Comparison of ENCODE assay signal across 15 cellular contexts in the genomic region with DNA sequence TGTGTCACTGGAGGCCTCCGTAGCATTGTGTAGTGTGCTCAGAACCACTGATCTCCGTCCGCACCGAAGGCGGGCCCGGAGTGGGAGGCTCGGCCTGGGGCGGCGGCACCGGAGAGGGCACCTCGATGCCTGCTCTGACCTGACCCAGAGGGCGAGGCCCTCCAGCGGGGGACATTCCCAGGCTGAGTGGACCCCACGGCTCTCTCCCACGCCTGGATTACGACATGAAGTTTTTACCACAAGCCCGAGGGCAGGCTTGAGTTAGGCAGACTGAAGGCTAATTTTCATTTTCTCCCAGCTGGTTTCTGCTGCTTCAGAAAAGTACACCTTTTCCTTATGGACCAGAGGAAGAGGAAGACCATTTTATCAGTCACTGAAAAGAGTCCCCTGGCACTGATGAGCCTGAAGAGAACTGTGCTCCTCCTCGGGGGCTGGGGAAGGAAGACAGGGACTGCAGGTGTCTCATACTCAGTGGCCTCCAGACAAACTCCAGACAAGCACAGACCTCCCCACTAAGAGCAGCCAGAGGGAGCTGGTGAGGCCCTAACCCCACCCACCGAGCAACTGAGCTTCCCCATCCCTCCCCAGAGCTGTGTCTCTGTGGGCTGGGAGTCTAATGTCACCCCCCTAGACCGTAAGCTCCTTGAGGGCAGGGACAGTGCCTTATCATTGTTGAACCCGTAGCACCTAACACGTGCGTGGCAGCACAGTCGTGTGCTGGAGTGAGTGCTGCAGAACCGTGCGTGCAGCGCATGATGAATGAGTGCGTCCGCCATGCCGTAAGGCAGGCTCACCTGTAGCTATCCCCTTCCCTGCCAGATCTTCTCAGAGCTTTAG.
DNase-seq lines count a peak whose midpoint lies in the region; ATAC-seq, FAIRE-seq and TF ChIP-seq lines count a peak whose summit lies in the region.
"Had no signal": no experiment of that assay in that cellular context is flagged by ENCODE, and none has a peak within 500 bp of the region (broad histone marks: within the 10 kb centered on the region; RNA-seq: fewer than 3 reads in every experiment).

No MANE protein-coding gene starts in this region.

- H3K9ac ChIP-seq in OCI-LY1 (ENCODE audit: low read length): no peak overlapping the region
- H3K9ac ChIP-seq in endothelial cell of umbilical vein (replicated peaks; ENCODE audit: extremely low read depth, insufficient read depth, low read length): no peak overlapping the region

- H3K9me2 ChIP-seq in OCI-LY1 (ENCODE audit: low read depth, low read length): no peaks in the 10 kb centered on the region

- CTCF ChIA-PET in endothelial cell of umbilical vein (lab: Charles Lee): interaction anchor here (1.4 to 2.7 kb wide), 3 partner anchors 243 to 291 kb away, joined by 4 to 17 read pairs (median 4); partner anchors contain the start of gene HDDC3

- TSS peak; percentile 15 for BruUV-seq in endothelial cell of umbilical vein (replicated peaks; lab: Mats Ljungman, UMichigan)

- no peak for TF ChIP-seq POLR2A in endothelial cell of umbilical vein (IDR thresholded peaks at IDR 0.05; ENCODE audit: low read depth, low read length)

- H3K4me3 ChIP-seq in OCI-LY1 (ENCODE audit: low read depth, low read length, poor library complexity, severe bottlenecking): no peak overlapping the region
- no peak overlapping the region for H3K4me3 ChIP-seq in endothelial cell of umbilical vein (replicated peaks in 1 of 3; ENCODE audit: insufficient read depth in 1 of 3, low read depth in 1 of 3, low read length in 3 of 3)
- H3K4me3 ChIP-seq: body of pancreas, mucosa of descending colon, prostate gland had no signal

- H3K27ac Mint-ChIP-seq in stimulated activated naive CD8-positive, alpha-beta T cell treated with anti-CD3 and anti-CD28 coated beads, Interleukin-15, amount 100 ng/mL, for 72 hours: no peak overlapping the region

- peak; percentile 30 for ATAC-seq in stimulated activated naive CD8-positive, alpha-beta T cell treated with anti-CD3 and anti-CD28 coated beads, Interleukin-15, amount 100 ng/mL, for 72 hours
- ATAC-seq in stimulated activated naive CD8-positive, alpha-beta T cell treated with anti-CD3 and anti-CD28 coated beads, Interleukin-15, Interleukin-2, amounts not matched to agents 100 U/mL and 50 U/mL, for 24 hours: no peak
- ATAC-seq in HG03139 (IDR thresholded peaks at IDR 0.05; ENCODE audit: unreplicated experiment): no peak
- no peak for ATAC-seq in GM19023 (IDR thresholded peaks at IDR 0.05; ENCODE audit: unreplicated experiment)
- ATAC-seq: body of pancreas, mucosa of descending colon had no signal

- H3K27ac ChIP-seq in OCI-LY1 (ENCODE audit: low read depth, low read length, poor library complexity, severe bottlenecking) (no peak overlapping the region), endothelial cell of umbilical vein (ENCODE audit: insufficient read depth, low read depth, low read length) (no peak overlapping the region)
- H3K27ac ChIP-seq: body of pancreas, C4-2B, prostate gland had no signal

- H3K27me3 ChIP-seq in OCI-LY1 (ENCODE audit: insufficient read depth, low read length) (no peaks in the 10 kb centered on the region), endothelial cell of umbilical vein (ENCODE audit: control insufficient read depth in 2 of 2, insufficient read depth in 2 of 2, low read length in 2 of 2) (no peaks in the 10 kb centered on the region)
- H3K27me3 ChIP-seq: body of pancreas had no signal

- H3K4me2 ChIP-seq in OCI-LY1 (ENCODE audit: low read length): no peak overlapping the region
- H3K4me2 ChIP-seq in endothelial cell of umbilical vein (ENCODE audit: insufficient read depth, low read length): no peak overlapping the region

- H3K9me3 Mint-ChIP-seq in stimulated activated naive CD8-positive, alpha-beta T cell treated with anti-CD3 and anti-CD28 coated beads, Interleukin-15, amount 100 ng/mL, for 72 hours: no peaks in the 10 kb centered on the region

- no peaks in the 10 kb centered on the region for H3F3A ChIP-seq in OCI-LY1 (ENCODE audit: insufficient read depth, low read length)

- H3K79me2 ChIP-seq in OCI-LY1 (ENCODE audit: insufficient read depth, low read length) (no peaks in the 10 kb centered on the region), endothelial cell of umbilical vein (ENCODE audit: control insufficient read depth, insufficient read depth, low read length) (no peaks in the 10 kb centered on the region)

- H2AFZ ChIP-seq in OCI-LY1 (ENCODE audit: low read length) (no peak overlapping the region), endothelial cell of umbilical vein (ENCODE audit: low read depth, low read length) (no peak overlapping the region)

- H3K9me3 ChIP-seq in OCI-LY1 (ENCODE audit: low read length) (no peaks in the 10 kb centered on the region), endothelial cell of umbilical vein (replicated peaks; ENCODE audit: control insufficient read depth, insufficient read depth, low read length) (no peaks in the 10 kb centered on the region)
- H3K9me3 ChIP-seq: body of pancreas, mucosa of descending colon, prostate gland had no signal

- no peaks in the 10 kb centered on the region for H3K27me3 Mint-ChIP-seq in stimulated activated naive CD8-positive, alpha-beta T cell treated with anti-CD3 and anti-CD28 coated beads, Interleukin-15, amount 100 ng/mL, for 72 hours

- POLR2A ChIA-PET in endothelial cell of umbilical vein (lab: Charles Lee): no interaction called here

- dilution Hi-C loops in endothelial cell of umbilical vein (cut with MboI; ENCODE audit: extremely low pct_ligation_motif_present, low sequenced_read_pairs): no loop called here

- no peak for FAIRE-seq in endothelial cell of umbilical vein (lab: Jason Lieb, UNC)

- no peaks in the 10 kb centered on the region for H3K9me1 ChIP-seq in endothelial cell of umbilical vein (replicated peaks; ENCODE audit: control insufficient read depth, extremely low read depth, insufficient read depth, low read length)

- intact Hi-C loops in endothelial cell of umbilical vein (cut with micrococcal nuclease): no loop called here

- H4K20me1 ChIP-seq in OCI-LY1 (ENCODE audit: insufficient read depth, low read length) (no peaks in the 10 kb centered on the region), endothelial cell of umbilical vein (replicated peaks; ENCODE audit: control insufficient read depth, extremely low read depth, insufficient read depth, low read length) (no peaks in the 10 kb centered on the region)

- H3K4me3 Mint-ChIP-seq in stimulated activated naive CD8-positive, alpha-beta T cell treated with anti-CD3 and anti-CD28 coated beads, Interleukin-15, amount 100 ng/mL, for 72 hours: no peak overlapping the region

- peaks cover 2% of the 10 kb centered on the region for H3K4me1 Mint-ChIP-seq in stimulated activated naive CD8-positive, alpha-beta T cell treated with anti-CD3 and anti-CD28 coated beads, Interleukin-15, amount 100 ng/mL, for 72 hours

- peak; percentile 24; the same call in 1 of the 2 replicates for TF ChIP-seq CTCF in OCI-LY1 (IDR thresholded peaks at IDR 0.05; ENCODE audit: low read length)
- peak in 1 of 2 donors; percentile 6 for TF ChIP-seq CTCF in endothelial cell of umbilical vein (IDR thresholded peaks at IDR 0.05; ENCODE audit: extremely low read depth in 1 of 2, insufficient read depth in 1 of 2, low read depth in 1 of 2, low read length in 2 of 2)

- DNase-seq in stimulated activated naive CD8-positive, alpha-beta T cell treated with anti-CD3 and anti-CD28 coated beads, Interleukin-15, amount 100 ng/mL, for 72 hours: no peak
- DNase-seq in stimulated activated naive CD8-positive, alpha-beta T cell treated with anti-CD3 and anti-CD28 coated beads, Interleukin-15, Interleukin-2, amounts not matched to agents 100 U/mL and 50 U/mL, for 24 hours: no peak
- DNase-seq in endothelial cell of umbilical vein (ENCODE audit: low read depth, low spot score): no peak
- no peak for DNase-seq in stimulated activated CD4-positive, alpha-beta T cell treated with anti-CD3 and anti-CD28 coated beads, Interleukin-15, amount 100 ng/mL, for 24 hours
- DNase-seq in foreskin melanocyte: no peak
- DNase-seq: body of pancreas; mucosa of descending colon; NCI-H1048; NCI-H510A; stimulated activated CD4-positive, alpha-beta T cell treated with anti-CD3 and anti-CD28 coated beads, Interleukin-4, amount 100 ng/mL, for 1 hour had no signal

- no peaks in the 10 kb centered on the region; the same call in 1 of the 2 replicates for H3K36me3 ChIP-seq in OCI-LY1 (ENCODE audit: insufficient read depth, low read length)
- peaks cover 6 to 25% of the 10 kb centered on the region in 2 experiments for H3K36me3 ChIP-seq in endothelial cell of umbilical vein (ENCODE audit: control insufficient read depth in 2 of 2, extremely low read depth in 1 of 2, insufficient read depth in 2 of 2, low read length in 2 of 2)

- H3K4me1 ChIP-seq in OCI-LY1 (ENCODE audit: insufficient read depth, low read length, severe bottlenecking): no peaks in the 10 kb centered on the region
- no peaks in the 10 kb centered on the region for H3K4me1 ChIP-seq in endothelial cell of umbilical vein (ENCODE audit: control insufficient read depth, extremely low read depth, insufficient read depth, low read length)
- H3K4me1 ChIP-seq: body of pancreas, prostate gland had no signal

TF ChIP-seq in endothelial cell of umbilical vein, 7 proteins besides CTCF, POLR2A, EP300 and RAD21:
- TF ChIP-seq EZH2 (IDR thresholded peaks at IDR 0.05; ENCODE audit: borderline replicate concordance, low read depth, low read length, severe bottlenecking) (no peak), FOS (IDR thresholded peaks at IDR 0.05; ENCODE audit: borderline replicate concordance, insufficient read depth, low read length) (no peak), JUN (IDR thresholded peaks at IDR 0.05; ENCODE audit: borderline replicate concordance, insufficient read depth, insufficient read length, low read depth) (no peak), POLR2AphosphoS5 (IDR thresholded peaks at IDR 0.05; ENCODE audit: insufficient read depth, low read depth, low read length) (no peak), MAX (IDR thresholded peaks at IDR 0.05; ENCODE audit: insufficient read depth, insufficient read length) (no peak), GATA2 (IDR thresholded peaks at IDR 0.05; ENCODE audit: insufficient read depth, insufficient read length, low read depth, low read length) (no peak), MYC (IDR thresholded peaks at IDR 0.05; ENCODE audit: low read depth, low read length) (no peak)
